Comparison of ENCODE assay signal across 8 cellular contexts in genomic region chr15:75640483-75641175, GRCh38. TPM values are rescaled to one million over a fixed set of nuclear protein-coding genes. Genes with fewer than 3 reads are reported as not detected.
DNase-seq lines count a peak whose midpoint lies in the region; ATAC-seq, FAIRE-seq and TF ChIP-seq lines count a peak whose summit lies in the region.

No MANE protein-coding gene starts in this region.

- peaks cover 0 to 15% of the 10 kb centered on the region in 2 donors for H3K4me1 ChIP-seq in kidney (ENCODE audit: control insufficient read depth in 1 of 2, insufficient read depth in 1 of 2, low read depth in 1 of 2, low read length in 2 of 2)

- intact Hi-C loops in kidney (cut with DNase I), result no loop called here

- no peak for FAIRE-seq in kidney (lab: Jason Lieb, UNC)

- in situ Hi-C loops in brain microvascular endothelial cell (cut with HindIII; ENCODE audit: low pct_ligation_motif_present, low sequenced_read_pairs), result no loop called here

- H3K4me3 ChIP-seq in GM12875 (ENCODE audit: low read depth, low read length), result peak overlapping the region; percentile 97
- peak overlapping the region; percentile 95 for H3K4me3 ChIP-seq in brain microvascular endothelial cell (ENCODE audit: low read depth, low read length)
- peak overlapping the region; percentile 83 to 98 for H3K4me3 ChIP-seq in kidney (ENCODE audit: low read length in 2 of 2)

- peak; percentile 81 for DNase-seq in NAMALWA (ENCODE audit: low spot score)
- peak; percentile 41 for DNase-seq in T follicular helper cell (ENCODE audit: low read depth)
- peak; percentile 39 for DNase-seq in brain microvascular endothelial cell
- peak; percentile 11 for DNase-seq in kidney
- DNase-seq in stimulated activated CD4-positive, alpha-beta T cell treated with anti-CD3 and anti-CD28 coated beads, Interleukin-2, amount 100 ng/mL, for 4 hours (ENCODE audit: low read depth), result peak; percentile 43
- no peak for DNase-seq in mucosa of gallbladder (ENCODE audit: low spot score)

- H3K9ac ChIP-seq in kidney (ENCODE audit: low read length in 2 of 2), result peak overlapping the region; percentile 71 to 97

- H3K9me3 ChIP-seq in kidney (ENCODE audit: control insufficient read depth in 1 of 2, low read length in 2 of 2), result no peaks in the 10 kb centered on the region

- TF ChIP-seq CTCF in GM12875 (IDR thresholded peaks at IDR 0.05; ENCODE audit: borderline replicate concordance, insufficient read depth, low read depth, low read length), result peak; percentile 24; the same call in 1 of the 2 replicates
- peak; percentile 49 for TF ChIP-seq CTCF in brain microvascular endothelial cell (IDR thresholded peaks at IDR 0.05; ENCODE audit: low read depth, low read length, missing control alignments)
- TF ChIP-seq CTCF in kidney (IDR thresholded peaks at IDR 0.05; ENCODE audit: borderline replicate concordance, extremely low read depth, insufficient read depth), result no peak

- H3K27ac ChIP-seq in brain microvascular endothelial cell (peak overlapping the region; percentile 61), kidney (ENCODE audit: low read depth in 2 of 2, low read length in 2 of 2) (peak overlapping the region; percentile 83 to 98)

- H3K36me3 ChIP-seq in brain microvascular endothelial cell (replicated peaks) (no peaks in the 10 kb centered on the region), kidney (ENCODE audit: control insufficient read depth in 1 of 2, insufficient read depth in 2 of 2, low read length in 2 of 2) (no peaks in the 10 kb centered on the region)

- no peaks in the 10 kb centered on the region for H3K27me3 ChIP-seq in brain microvascular endothelial cell (replicated peaks)

- peak; percentile 26 for ATAC-seq in HG02610 (IDR thresholded peaks at IDR 0.05; ENCODE audit: unreplicated experiment)

RNA-seq across cellular contexts. Expression of gene IMP3, which starts 0.6 kb away (rescaled TPM):
- total RNA-seq in kidney, result 52.0 TPM
- 95.0 TPM for polyA plus RNA-seq in kidney (ENCODE audit: insufficient read depth, low read depth, low replicate concordance)
- 66.3 TPM for total RNA-seq in mucosa of gallbladder

RNA-seq across cellular contexts. Expression of gene SNX33, which starts 7.1 kb away (rescaled TPM):
- total RNA-seq in kidney (20.2 TPM), mucosa of gallbladder (51.3 TPM)
- 14.2 TPM for polyA plus RNA-seq in kidney (ENCODE audit: insufficient read depth, low read depth, low replicate concordance)

RNA-seq across cellular contexts. Expression of gene SNUPN, which starts 15.1 kb away (rescaled TPM):
- total RNA-seq in kidney, result 24.1 TPM
- polyA plus RNA-seq in kidney (ENCODE audit: insufficient read depth, low read depth, low replicate concordance), result 37.4 TPM
- 23.3 TPM for total RNA-seq in mucosa of gallbladder
